Comparison of ENCODE assay signal across 14 cellular contexts in genomic region chr2:85181093-85181685, GRCh38. TPM values are rescaled to one million over a fixed set of nuclear protein-coding genes. Genes with fewer than 3 reads are reported as not detected.
A peak's percentile ranks its signal among the peaks of the same experiment; 100 is the strongest.
DNase-seq lines count a peak whose midpoint lies in the region; ATAC-seq and TF ChIP-seq lines count a peak whose summit lies in the region.
"Had no signal": no experiment of that assay in that cellular context is flagged by ENCODE, and none has a peak within 500 bp of the region (broad histone marks: within the 10 kb centered on the region; RNA-seq: fewer than 3 reads in every experiment).

No MANE protein-coding gene starts in this region.

- no TSS peak for BruUV-seq in OCI-LY7 (replicated peaks; lab: Mats Ljungman, UMichigan)

- H3K36me3 Mint-ChIP-seq in activated naive CD4-positive, alpha-beta T cell treated with anti-CD3 and anti-CD28 coated beads, Interleukin-2, amount 50 U/mL, for 72 hours = no peaks in the 10 kb centered on the region

- no peaks in the 10 kb centered on the region for H3K9me3 ChIP-seq in OCI-LY7 (ENCODE audit: low read length)
- H3K9me3 ChIP-seq in hepatocyte (ENCODE audit: low read depth) = no peaks in the 10 kb centered on the region
- H3K9me3 ChIP-seq in tibial artery = no peaks in the 10 kb centered on the region
- H3K9me3 ChIP-seq: stomach had no signal

- CTCF ChIA-PET in OCI-LY7 (lab: Charles Lee; ENCODE audit: unreplicated experiment) = no interaction called here

- H4K20me1 ChIP-seq in OCI-LY7 (ENCODE audit: insufficient read depth, low read length) (no peaks in the 10 kb centered on the region), hepatocyte (ENCODE audit: insufficient read depth, poor library complexity, severe bottlenecking) (peaks cover 22% of the 10 kb centered on the region)

- H3K9me2 ChIP-seq in OCI-LY7 (ENCODE audit: insufficient read depth, low read length) = no peaks in the 10 kb centered on the region
- no peaks in the 10 kb centered on the region for H3K9me2 ChIP-seq in hepatocyte (replicated peaks; ENCODE audit: insufficient read depth)

- H3K4me2 ChIP-seq in OCI-LY7 (ENCODE audit: low read length) = no peak overlapping the region
- H3K4me2 ChIP-seq in hepatocyte = no peak overlapping the region

- H3K36me3 ChIP-seq in OCI-LY7 (ENCODE audit: insufficient read depth, low read length) = no peaks in the 10 kb centered on the region
- H3K36me3 ChIP-seq in hepatocyte (replicated peaks; ENCODE audit: insufficient read depth, low read depth) = no peaks in the 10 kb centered on the region
- H3K36me3 ChIP-seq in tibial artery = no peaks in the 10 kb centered on the region
- H3K36me3 ChIP-seq: stomach had no signal

- no peak for DNase-seq in activated naive CD4-positive, alpha-beta T cell treated with anti-CD3 and anti-CD28 coated beads, Interleukin-2, amount 50 U/mL, for 72 hours (ENCODE audit: low spot score in 2 of 2)
- no peak for DNase-seq in activated naive CD4-positive, alpha-beta T cell (lab: John Stamatoyannopoulos, UW)
- DNase-seq in OCI-LY7 (ENCODE audit: low spot score) (no peak), hepatocyte (ENCODE audit: low spot score) (peak; percentile 49), tibial artery (no peak), Kasumi-1 (lab: John Stamatoyannopoulos, UW) (no peak), NCI-H2227 treated with DMSO at 0.1 percent for 48 hours (lab: John Stamatoyannopoulos, UW) (no peak)
- no peak for DNase-seq in activated CD8-positive, alpha-beta memory T cell treated with anti-CD3 and anti-CD28 coated beads, Interleukin-2, amount 50 U/mL, for 48 hours
- DNase-seq: activated CD4-positive, alpha-beta T cell treated with anti-CD3 and anti-CD28 coated beads for 4 hours; activated naive CD4-positive, alpha-beta T cell treated with anti-CD3 and anti-CD28 coated beads, Interleukin-2, amount 50 U/mL, for 16 hours; effector CD4-positive, alpha-beta T cell; stomach had no signal

- TF ChIP-seq CTCF in OCI-LY7 (conservative IDR thresholded peaks at IDR 0.05; ENCODE audit: low read length) (0 out of 2 replicates have a peak, but pooled peaks have one; percentile 15), hepatocyte (IDR thresholded peaks at IDR 0.05; ENCODE audit: poor library complexity) (peak; percentile 16), tibial artery (IDR thresholded peaks at IDR 0.05) (peak; percentile 9 to 12)

- 72% methylated on average over 5 of the region's 5 CpGs for WGBS in hepatocyte (ENCODE audit: low lambda C conversion rate, missing lambda C conversion rate)

- H3K4me3 ChIP-seq in OCI-LY7 (ENCODE audit: low read depth, low read length, poor library complexity, severe bottlenecking) (no peak overlapping the region), hepatocyte (no peak overlapping the region), tibial artery (no peak overlapping the region)
- H3K4me3 ChIP-seq: stomach had no signal

- H3K4me1 ChIP-seq in OCI-LY7 (ENCODE audit: insufficient read depth, low read length, poor library complexity, severe bottlenecking) = no peaks in the 10 kb centered on the region
- H3K4me1 ChIP-seq in hepatocyte (ENCODE audit: insufficient read depth) = peaks cover 16% of the 10 kb centered on the region
- H3K4me1 ChIP-seq in tibial artery = peaks cover 0 to 43% (median 31%) of the 10 kb centered on the region in 4 donors

- ATAC-seq in activated naive CD4-positive, alpha-beta T cell treated with anti-CD3 and anti-CD28 coated beads, Interleukin-2, amount 50 U/mL, for 72 hours = no peak

- peak overlapping the region; percentile 25 to 34 for H3K27ac Mint-ChIP-seq in activated naive CD4-positive, alpha-beta T cell treated with anti-CD3 and anti-CD28 coated beads, Interleukin-2, amount 50 U/mL, for 72 hours

- POLR2A ChIA-PET in OCI-LY7 (lab: Charles Lee) = interaction anchor here (0.6 to 1.5 kb wide), 2 partner anchors 10 to 99 kb away, joined by 3 read pairs; no protein-coding TSS in a partner anchor

- H3K27ac ChIP-seq in OCI-LY7 (ENCODE audit: low read depth, low read length, poor library complexity, severe bottlenecking) (no peak overlapping the region), hepatocyte (no peak overlapping the region), tibial artery (no peak overlapping the region)
- H3K27ac ChIP-seq: C4-2B, stomach had no signal

- H3K9me3 Mint-ChIP-seq in activated naive CD4-positive, alpha-beta T cell treated with anti-CD3 and anti-CD28 coated beads, Interleukin-2, amount 50 U/mL, for 72 hours = no peaks in the 10 kb centered on the region

- no peaks in the 10 kb centered on the region for H3K27me3 ChIP-seq in hepatocyte
- H3K27me3 ChIP-seq in tibial artery = no peaks in the 10 kb centered on the region
- H3K27me3 ChIP-seq: stomach had no signal

- H3K79me2 ChIP-seq in OCI-LY7 (ENCODE audit: insufficient read depth, low read depth, low read length) (no peaks in the 10 kb centered on the region), hepatocyte (peaks cover 87% of the 10 kb centered on the region)

- intact Hi-C loops in OCI-LY7 (cut with micrococcal nuclease; ENCODE audit: unreplicated experiment) = no loop called here
- intact Hi-C loops in tibial artery (cut with DNase I; ENCODE audit: low total_unique reads) = no loop called here

- H2AFZ ChIP-seq in OCI-LY7 (ENCODE audit: low read length) (no peak overlapping the region), hepatocyte (no peak overlapping the region)

RNA-seq across cellular contexts. Expression of gene TCF7L1, which starts 48.0 kb away (rescaled TPM):
- under 1 TPM in 1 of 2 donors, not detected in 1; 0.11 TPM for total RNA-seq in activated naive CD4-positive, alpha-beta T cell treated with anti-CD3 and anti-CD28 coated beads, Interleukin-2, amount 50 U/mL, for 72 hours
- not detected in 2 replicates for total RNA-seq in OCI-LY7 (2014; rRNA removed; shearing (Covaris generic))
- not detected in 2 replicates for total RNA-seq in OCI-LY7 (2022)
- total RNA-seq in hepatocyte = 3.7 and 4.5 TPM in 2 replicates
- polyA plus RNA-seq in hepatocyte = 20.6 and 26.2 TPM in 2 replicates
- total RNA-seq: RPMI7951 had no signal
